24 cellular contexts compared by ENCODE assay signal in genomic region chr10:108374991-108375390, GRCh38.
"Had no signal": no experiment of that assay in that cellular context is flagged by ENCODE, and none has a peak within 500 bp of the region (broad histone marks: within the 10 kb centered on the region; RNA-seq: fewer than 3 reads in every experiment).

No MANE protein-coding gene starts in this region.

- H3K36me3 ChIP-seq: neutrophil, pancreas, prostate gland, right lobe of liver, sigmoid colon, stomach, thoracic aorta, thyroid gland, tibial nerve, upper lobe of left lung, vagina had no signal

- H3K9me3 ChIP-seq: neutrophil, pancreas, prostate gland, right lobe of liver, sigmoid colon, stomach, thoracic aorta, thyroid gland, upper lobe of left lung, vagina had no signal

- FAIRE-seq: pancreas, small intestine, urothelium cell line had no signal

- DNase-seq: nephron progenitor cell; nucleus accumbens; pancreas; retina; right cardiac atrium; right lobe of liver; sigmoid colon; small intestine; stimulated activated CD4-positive, alpha-beta T cell treated with anti-CD3 and anti-CD28 coated beads, Interleukin-15, amount 100 ng/mL, for 24 hours; stimulated activated CD4-positive, alpha-beta T cell treated with anti-CD3 and anti-CD28 coated beads, Interleukin-2, amount 100 ng/mL, for 24 hours; stimulated activated CD4-positive, alpha-beta T cell treated with anti-CD3 and anti-CD28 coated beads, Interleukin-2, amount 100 ng/mL, for 48 hours; stimulated activated CD4-positive, alpha-beta T cell treated with anti-CD3 and anti-CD28 coated beads, Interleukin-4, amount 100 ng/mL, for 24 hours; stimulated activated naive B cell treated with anti-CD40 and anti-IgM and Interleukin-4, amounts not matched to agents 10 μg/mL and 1 μg/mL and 100 μg/mL, for 72 hours; stimulated activated naive CD4-positive, alpha-beta T cell treated with Interleukin-2 at 50 U/mL for 16 hours; stomach; thyroid gland; trophoblast cell; upper lobe of left lung had no signal

- H3K27ac ChIP-seq: neutrophil, pancreas, prostate gland, right lobe of liver, sigmoid colon, stomach, thoracic aorta, thyroid gland, tibial nerve, upper lobe of left lung, vagina had no signal

- H3K4me3 ChIP-seq: pancreas, prostate gland, right lobe of liver, sigmoid colon, stomach, thoracic aorta, thyroid gland, tibial nerve, upper lobe of left lung, vagina had no signal

- H3K27me3 ChIP-seq: neutrophil, pancreas, right lobe of liver, sigmoid colon, stomach, thyroid gland, tibial nerve, upper lobe of left lung, vagina had no signal

- H3K4me1 ChIP-seq: pancreas, prostate gland, right lobe of liver, sigmoid colon, stomach, thyroid gland, tibial nerve, upper lobe of left lung, vagina had no signal
